Comparison of ENCODE assay signal across 17 cellular contexts in the genomic region with DNA sequence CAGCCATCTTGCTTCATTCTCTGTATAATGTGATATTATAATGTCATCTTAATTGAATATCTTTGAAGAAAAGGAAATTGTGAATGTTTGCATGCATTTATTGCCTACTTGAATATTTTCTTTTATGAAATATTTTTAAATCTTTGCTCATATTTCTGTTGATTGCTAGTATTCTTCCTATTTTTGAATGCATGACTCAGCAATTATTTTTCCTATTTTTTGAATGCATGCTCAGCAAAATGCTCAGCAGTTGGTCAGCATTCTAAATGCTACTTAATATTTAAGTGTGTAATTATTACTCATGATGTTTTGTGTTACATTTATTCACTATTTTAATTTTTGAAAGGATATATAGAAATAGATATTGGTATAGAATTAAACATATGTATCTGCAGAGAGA.
"Had no signal": no experiment of that assay in that cellular context is flagged by ENCODE, and none has a peak within 500 bp of the region (broad histone marks: within the 10 kb centered on the region; RNA-seq: fewer than 3 reads in every experiment).

No MANE protein-coding gene starts in this region.

- H3K27ac ChIP-seq: HL-60, KMS-11, SJSA1, SK-N-MC had no signal

- H3K4me3 ChIP-seq: SJSA1, SK-N-MC had no signal

- H3K27me3 ChIP-seq: SJSA1 had no signal

- H3K4me1 ChIP-seq: SJSA1 had no signal

- H3K4me2 ChIP-seq: KMS-11 had no signal

- H3K9ac ChIP-seq: KMS-11 had no signal

- DNase-seq: Kasumi-1, MM.1S, NCI-H1092 treated with DMSO at 0.1 percent for 48 hours, NCI-H1436, NCI-H187, NCI-H2081 treated with DMSO at 0.1 percent for 48 hours, NCI-H226, NCI-H446, NCI-H774, Right ventricle myocardium superior, SIG-M5 had no signal

- H3K36me3 ChIP-seq: SJSA1 had no signal

- H3K9me3 ChIP-seq: SJSA1 had no signal

- FAIRE-seq: HTR-8/SVneo, RCC 7860 had no signal
